In the genomic region with DNA sequence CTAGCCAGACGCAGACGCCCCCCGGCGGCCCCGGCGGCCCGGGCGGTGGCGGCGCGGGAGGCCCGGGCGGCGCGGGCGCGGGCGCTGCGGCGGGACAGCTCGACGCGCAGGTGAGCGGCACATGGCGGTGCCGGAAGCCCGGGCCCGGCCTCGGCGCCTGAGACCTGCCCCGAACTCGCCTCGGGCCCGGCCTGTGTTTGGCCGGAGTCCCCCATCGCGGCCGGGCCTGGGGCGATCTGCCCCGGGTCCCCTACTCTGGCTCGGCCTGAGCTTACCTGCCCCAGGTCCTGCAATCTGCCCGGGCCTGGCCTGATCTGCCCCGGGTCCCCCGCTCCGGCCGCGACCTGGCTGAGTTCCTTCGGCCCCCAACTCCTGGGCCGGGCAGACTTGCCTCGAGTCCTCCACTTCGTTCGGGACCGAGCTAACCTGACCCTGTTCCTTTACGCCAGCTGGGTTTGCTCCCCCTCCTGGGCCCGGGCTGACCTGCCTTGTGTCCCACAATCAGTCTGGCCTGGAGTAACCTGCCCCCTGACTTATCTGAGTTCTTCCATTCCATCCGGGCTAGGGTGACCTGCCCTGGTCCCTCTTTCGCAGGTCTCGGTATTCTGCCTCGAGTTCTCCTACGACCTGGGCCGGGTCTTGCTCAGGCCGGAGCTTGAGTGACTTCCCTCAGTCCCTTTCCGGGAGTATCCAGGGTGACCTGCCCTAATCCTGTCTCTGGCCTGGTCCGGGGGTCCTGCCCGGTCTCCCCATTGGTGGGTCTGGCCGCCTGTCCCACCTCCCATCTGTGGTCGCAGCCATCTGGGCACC, we compare ENCODE assay signal across 1 cellular context.
TF ChIP-seq lines count a peak whose summit lies in the region.

No MANE protein-coding gene starts in this region.

TF ChIP-seq in HepG2, 621 proteins besides CTCF, POLR2A, EP300 and RAD21 (continued from another document and continues in another):
- TF ChIP-seq HMGXB3 (CRISPR knock-in tag; IDR thresholded peaks at IDR 0.05; ENCODE audit: borderline replicate concordance) (no peak), RELA (CRISPR knock-in tag; IDR thresholded peaks at IDR 0.05) (no peak), MTA1 (CRISPR knock-in tag; IDR thresholded peaks at IDR 0.05; ENCODE audit: borderline replicate concordance) (0 out of 2 replicates have a peak, but pooled peaks have one; percentile 23), FOXP4 (CRISPR knock-in tag; IDR thresholded peaks at IDR 0.05) (no peak), RBM22 (optimal IDR thresholded peaks at IDR 0.05; ENCODE audit: low read length) (no peak), ZNF770 (CRISPR knock-in tag; IDR thresholded peaks at IDR 0.05) (no peak), ZNF761 (CRISPR knock-in tag; conservative IDR thresholded peaks at IDR 0.05) (0 out of 2 replicates have a peak, but pooled peaks have one; percentile 11), XRCC5 (optimal IDR thresholded peaks at IDR 0.05; ENCODE audit: low read length) (peak; percentile 17), GLI4 (CRISPR knock-in tag; IDR thresholded peaks at IDR 0.05; ENCODE audit: borderline replicate concordance) (peak; percentile 36; the same call in 1 of the 2 replicates), THAP9 (CRISPR knock-in tag; IDR thresholded peaks at IDR 0.05; ENCODE audit: borderline replicate concordance) (0 out of 2 replicates have a peak, but pooled peaks have one; percentile 22), SMARCC2 (IDR thresholded peaks at IDR 0.05) (no peak), TMF1 (CRISPR knock-in tag; IDR thresholded peaks at IDR 0.05; ENCODE audit: low read depth) (no peak), CENPBD1 (CRISPR knock-in tag; IDR thresholded peaks at IDR 0.05; ENCODE audit: borderline replicate concordance, low read depth) (no peak), ZSCAN9 (CRISPR knock-in tag; IDR thresholded peaks at IDR 0.05; ENCODE audit: borderline replicate concordance) (no peak), SNAPC5 (CRISPR knock-in tag; IDR thresholded peaks at IDR 0.05; ENCODE audit: borderline replicate concordance) (no peak), PITX1 (CRISPR knock-in tag; IDR thresholded peaks at IDR 0.05) (peak; percentile 61; the same call in 1 of the 2 replicates), TOE1 (CRISPR knock-in tag; IDR thresholded peaks at IDR 0.05) (no peak), ZFP36L1 (CRISPR knock-in tag; IDR thresholded peaks at IDR 0.05) (no peak)
- TF ChIP-seq, protein P1, sequence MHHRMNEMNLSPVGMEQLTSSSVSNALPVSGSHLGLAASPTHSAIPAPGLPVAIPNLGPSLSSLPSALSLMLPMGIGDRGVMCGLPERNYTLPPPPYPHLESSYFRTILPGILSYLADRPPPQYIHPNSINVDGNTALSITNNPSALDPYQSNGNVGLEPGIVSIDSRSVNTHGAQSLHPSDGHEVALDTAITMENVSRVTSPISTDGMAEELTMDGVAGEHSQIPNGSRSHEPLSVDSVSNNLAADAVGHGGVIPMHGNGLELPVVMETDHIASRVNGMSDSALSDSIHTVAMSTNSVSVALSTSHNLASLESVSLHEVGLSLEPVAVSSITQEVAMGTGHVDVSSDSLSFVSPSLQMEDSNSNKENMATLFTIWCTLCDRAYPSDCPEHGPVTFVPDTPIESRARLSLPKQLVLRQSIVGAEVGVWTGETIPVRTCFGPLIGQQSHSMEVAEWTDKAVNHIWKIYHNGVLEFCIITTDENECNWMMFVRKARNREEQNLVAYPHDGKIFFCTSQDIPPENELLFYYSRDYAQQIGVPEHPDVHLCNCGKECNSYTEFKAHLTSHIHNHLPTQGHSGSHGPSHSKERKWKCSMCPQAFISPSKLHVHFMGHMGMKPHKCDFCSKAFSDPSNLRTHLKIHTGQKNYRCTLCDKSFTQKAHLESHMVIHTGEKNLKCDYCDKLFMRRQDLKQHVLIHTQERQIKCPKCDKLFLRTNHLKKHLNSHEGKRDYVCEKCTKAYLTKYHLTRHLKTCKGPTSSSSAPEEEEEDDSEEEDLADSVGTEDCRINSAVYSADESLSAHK (CRISPR knock-in tag; IDR thresholded peaks at IDR 0.05; ENCODE audit: borderline replicate concordance) = no peak
- TF ChIP-seq, protein P2, sequence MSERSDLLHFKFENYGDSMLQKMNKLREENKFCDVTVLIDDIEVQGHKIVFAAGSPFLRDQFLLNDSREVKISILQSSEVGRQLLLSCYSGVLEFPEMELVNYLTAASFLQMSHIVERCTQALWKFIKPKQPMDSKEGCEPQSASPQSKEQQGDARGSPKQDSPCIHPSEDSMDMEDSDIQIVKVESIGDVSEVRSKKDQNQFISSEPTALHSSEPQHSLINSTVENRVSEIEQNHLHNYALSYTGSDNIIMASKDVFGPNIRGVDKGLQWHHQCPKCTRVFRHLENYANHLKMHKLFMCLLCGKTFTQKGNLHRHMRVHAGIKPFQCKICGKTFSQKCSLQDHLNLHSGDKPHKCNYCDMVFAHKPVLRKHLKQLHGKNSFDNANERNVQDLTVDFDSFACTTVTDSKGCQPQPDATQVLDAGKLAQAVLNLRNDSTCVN (CRISPR knock-in tag; IDR thresholded peaks at IDR 0.05; ENCODE audit: borderline replicate concordance) = 0 out of 2 replicates have a peak, but pooled peaks have one; percentile 15
- TF ChIP-seq, protein P3, sequence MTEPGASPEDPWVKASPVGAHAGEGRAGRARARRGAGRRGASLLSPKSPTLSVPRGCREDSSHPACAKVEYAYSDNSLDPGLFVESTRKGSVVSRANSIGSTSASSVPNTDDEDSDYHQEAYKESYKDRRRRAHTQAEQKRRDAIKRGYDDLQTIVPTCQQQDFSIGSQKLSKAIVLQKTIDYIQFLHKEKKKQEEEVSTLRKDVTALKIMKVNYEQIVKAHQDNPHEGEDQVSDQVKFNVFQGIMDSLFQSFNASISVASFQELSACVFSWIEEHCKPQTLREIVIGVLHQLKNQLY (CRISPR knock-in tag; IDR thresholded peaks at IDR 0.05) = no peak
- TF ChIP-seq, protein P4, sequence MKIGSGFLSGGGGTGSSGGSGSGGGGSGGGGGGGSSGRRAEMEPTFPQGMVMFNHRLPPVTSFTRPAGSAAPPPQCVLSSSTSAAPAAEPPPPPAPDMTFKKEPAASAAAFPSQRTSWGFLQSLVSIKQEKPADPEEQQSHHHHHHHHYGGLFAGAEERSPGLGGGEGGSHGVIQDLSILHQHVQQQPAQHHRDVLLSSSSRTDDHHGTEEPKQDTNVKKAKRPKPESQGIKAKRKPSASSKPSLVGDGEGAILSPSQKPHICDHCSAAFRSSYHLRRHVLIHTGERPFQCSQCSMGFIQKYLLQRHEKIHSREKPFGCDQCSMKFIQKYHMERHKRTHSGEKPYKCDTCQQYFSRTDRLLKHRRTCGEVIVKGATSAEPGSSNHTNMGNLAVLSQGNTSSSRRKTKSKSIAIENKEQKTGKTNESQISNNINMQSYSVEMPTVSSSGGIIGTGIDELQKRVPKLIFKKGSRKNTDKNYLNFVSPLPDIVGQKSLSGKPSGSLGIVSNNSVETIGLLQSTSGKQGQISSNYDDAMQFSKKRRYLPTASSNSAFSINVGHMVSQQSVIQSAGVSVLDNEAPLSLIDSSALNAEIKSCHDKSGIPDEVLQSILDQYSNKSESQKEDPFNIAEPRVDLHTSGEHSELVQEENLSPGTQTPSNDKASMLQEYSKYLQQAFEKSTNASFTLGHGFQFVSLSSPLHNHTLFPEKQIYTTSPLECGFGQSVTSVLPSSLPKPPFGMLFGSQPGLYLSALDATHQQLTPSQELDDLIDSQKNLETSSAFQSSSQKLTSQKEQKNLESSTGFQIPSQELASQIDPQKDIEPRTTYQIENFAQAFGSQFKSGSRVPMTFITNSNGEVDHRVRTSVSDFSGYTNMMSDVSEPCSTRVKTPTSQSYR (CRISPR knock-in tag; IDR thresholded peaks at IDR 0.05; ENCODE audit: borderline replicate concordance) = no peak
- TF ChIP-seq, protein P5, sequence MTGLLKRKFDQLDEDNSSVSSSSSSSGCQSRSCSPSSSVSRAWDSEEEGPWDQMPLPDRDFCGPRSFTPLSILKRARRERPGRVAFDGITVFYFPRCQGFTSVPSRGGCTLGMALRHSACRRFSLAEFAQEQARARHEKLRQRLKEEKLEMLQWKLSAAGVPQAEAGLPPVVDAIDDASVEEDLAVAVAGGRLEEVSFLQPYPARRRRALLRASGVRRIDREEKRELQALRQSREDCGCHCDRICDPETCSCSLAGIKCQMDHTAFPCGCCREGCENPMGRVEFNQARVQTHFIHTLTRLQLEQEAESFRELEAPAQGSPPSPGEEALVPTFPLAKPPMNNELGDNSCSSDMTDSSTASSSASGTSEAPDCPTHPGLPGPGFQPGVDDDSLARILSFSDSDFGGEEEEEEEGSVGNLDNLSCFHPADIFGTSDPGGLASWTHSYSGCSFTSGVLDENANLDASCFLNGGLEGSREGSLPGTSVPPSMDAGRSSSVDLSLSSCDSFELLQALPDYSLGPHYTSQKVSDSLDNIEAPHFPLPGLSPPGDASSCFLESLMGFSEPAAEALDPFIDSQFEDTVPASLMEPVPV (CRISPR knock-in tag; IDR thresholded peaks at IDR 0.05) = 0 out of 2 replicates have a peak, but pooled peaks have one; percentile 51
